ENCODE assay signal across 17 cellular contexts in genomic region chr15:48005921-48006541, GRCh38.
DNase-seq lines count a peak whose midpoint lies in the region; ATAC-seq and TF ChIP-seq lines count a peak whose summit lies in the region.
"Had no signal": no experiment of that assay in that cellular context is flagged by ENCODE, and none has a peak within 500 bp of the region (broad histone marks: within the 10 kb centered on the region; RNA-seq: fewer than 3 reads in every experiment).

No MANE protein-coding gene starts in this region.

- no peak overlapping the region for H3K4me3 ChIP-seq in dorsolateral prefrontal cortex

- CTCF ChIA-PET in activated CD4-positive, alpha-beta T cell treated with anti-CD3 and anti-CD28 coated beads, Interleukin-2, amount 10 ng/mL, durations not matched to agents 7 days and 5 days (lab: Charles Lee) = no interaction called here

- H3K9me3 Mint-ChIP-seq in activated CD4-positive, alpha-beta T cell treated with anti-CD3 and anti-CD28 coated beads, Interleukin-2, amount 10 ng/mL, durations not matched to agents 7 days and 5 days = no peaks in the 10 kb centered on the region
- peaks cover 0 to 4% of the 10 kb centered on the region in 2 donors for H3K9me3 Mint-ChIP-seq in stimulated activated naive B cell treated with anti-CD40 and anti-IgM and Interleukin-4, amounts not matched to agents 10 μg/mL and 1 μg/mL and 100 μg/mL, for 72 hours
- H3K9me3 Mint-ChIP-seq: activated naive CD8-positive, alpha-beta T cell treated with anti-CD3 and anti-CD28 coated beads, Interleukin-2, amount 10 ng/mL, durations not matched to agents 7 days and 5 days had no signal

- H3K4me1 Mint-ChIP-seq in activated CD4-positive, alpha-beta T cell treated with anti-CD3 and anti-CD28 coated beads, Interleukin-2, amount 10 ng/mL, durations not matched to agents 7 days and 5 days = no peaks in the 10 kb centered on the region
- peaks cover 12 to 18% of the 10 kb centered on the region in 2 donors for H3K4me1 Mint-ChIP-seq in stimulated activated naive B cell treated with anti-CD40 and anti-IgM and Interleukin-4, amounts not matched to agents 10 μg/mL and 1 μg/mL and 100 μg/mL, for 72 hours
- H3K4me1 Mint-ChIP-seq: activated CD8-positive, alpha-beta memory T cell treated with anti-CD3 and anti-CD28 coated beads, Interleukin-2, amount 10 ng/mL, durations not matched to agents 7 days and 5 days; activated naive CD8-positive, alpha-beta T cell treated with anti-CD3 and anti-CD28 coated beads, Interleukin-2, amount 10 ng/mL, durations not matched to agents 7 days and 5 days had no signal

- H3K27me3 ChIP-seq in dorsolateral prefrontal cortex = no peaks in the 10 kb centered on the region

- DNase-seq in EH (ENCODE audit: low read depth) = peak; percentile 13
- peak; percentile 95 for DNase-seq in SK-MEL-5 (ENCODE audit: low read depth, low spot score)
- DNase-seq in iPS DF 19.7 (ENCODE audit: low read depth, low spot score) = peak; percentile 12
- peak; percentile 9 for DNase-seq in retina
- no peak for DNase-seq in activated CD4-positive, alpha-beta T cell treated with anti-CD3 and anti-CD28 coated beads, Interleukin-2, amount 10 ng/mL, durations not matched to agents 7 days and 5 days
- DNase-seq in stimulated activated naive B cell treated with anti-CD40 and anti-IgM and Interleukin-4, amounts not matched to agents 10 μg/mL and 1 μg/mL and 100 μg/mL, for 72 hours = no peak
- no peak for DNase-seq in T-helper 1 cell
- DNase-seq in dorsolateral prefrontal cortex = no peak
- DNase-seq: activated CD8-positive, alpha-beta memory T cell treated with anti-CD3 and anti-CD28 coated beads, Interleukin-2, amount 10 ng/mL, durations not matched to agents 7 days and 5 days; activated naive CD8-positive, alpha-beta T cell treated with anti-CD3 and anti-CD28 coated beads, Interleukin-2, amount 10 ng/mL, durations not matched to agents 7 days and 5 days; GDM1; NCI-H774; nucleus accumbens; SHP77 had no signal

- POLR2A ChIA-PET in activated CD4-positive, alpha-beta T cell treated with anti-CD3 and anti-CD28 coated beads, Interleukin-2, amount 10 ng/mL, durations not matched to agents 7 days and 5 days (lab: Charles Lee) = no interaction called here

- intact Hi-C loops in dorsolateral prefrontal cortex (cut with DNase I) = no loop called here

- ATAC-seq in stimulated activated naive B cell treated with anti-CD40 and anti-IgM and Interleukin-4, amounts not matched to agents 10 μg/mL and 1 μg/mL and 100 μg/mL, for 72 hours (replicated peaks) = no peak
- ATAC-seq: activated CD8-positive, alpha-beta memory T cell treated with anti-CD3 and anti-CD28 coated beads, Interleukin-2, amount 10 ng/mL, durations not matched to agents 7 days and 5 days; HCT116; left lobe of liver had no signal

- no peak overlapping the region for H3K27ac Mint-ChIP-seq in activated CD4-positive, alpha-beta T cell treated with anti-CD3 and anti-CD28 coated beads, Interleukin-2, amount 10 ng/mL, durations not matched to agents 7 days and 5 days
- H3K27ac Mint-ChIP-seq in stimulated activated naive B cell treated with anti-CD40 and anti-IgM and Interleukin-4, amounts not matched to agents 10 μg/mL and 1 μg/mL and 100 μg/mL, for 72 hours = no peak overlapping the region
- H3K27ac Mint-ChIP-seq: activated CD8-positive, alpha-beta memory T cell treated with anti-CD3 and anti-CD28 coated beads, Interleukin-2, amount 10 ng/mL, durations not matched to agents 7 days and 5 days; activated naive CD8-positive, alpha-beta T cell treated with anti-CD3 and anti-CD28 coated beads, Interleukin-2, amount 10 ng/mL, durations not matched to agents 7 days and 5 days; B cell had no signal

- in situ Hi-C loops in SK-MEL-5 (cut with HindIII; ENCODE audit: low pct_unique_long_range_greater_than_20kb, low sequenced_read_pairs) = no loop called here

- TF ChIP-seq CTCF in dorsolateral prefrontal cortex (IDR thresholded peaks at IDR 0.05 in 54 of 56, conservative IDR thresholded peaks at IDR 0.05 in 2 of 56; ENCODE audit: low read depth in 1 of 56, partially characterized antibody in 56 of 56) = no peak

- no peaks in the 10 kb centered on the region for H3K27me3 Mint-ChIP-seq in activated CD4-positive, alpha-beta T cell treated with anti-CD3 and anti-CD28 coated beads, Interleukin-2, amount 10 ng/mL, durations not matched to agents 7 days and 5 days
- H3K27me3 Mint-ChIP-seq in stimulated activated naive B cell treated with anti-CD40 and anti-IgM and Interleukin-4, amounts not matched to agents 10 μg/mL and 1 μg/mL and 100 μg/mL, for 72 hours = peaks cover 0 to 15% of the 10 kb centered on the region in 2 donors
- H3K27me3 Mint-ChIP-seq: activated CD8-positive, alpha-beta memory T cell treated with anti-CD3 and anti-CD28 coated beads, Interleukin-2, amount 10 ng/mL, durations not matched to agents 7 days and 5 days had no signal

- H3K27ac ChIP-seq in dorsolateral prefrontal cortex = no peak overlapping the region

- no peaks in the 10 kb centered on the region for H3K36me3 Mint-ChIP-seq in activated CD4-positive, alpha-beta T cell treated with anti-CD3 and anti-CD28 coated beads, Interleukin-2, amount 10 ng/mL, durations not matched to agents 7 days and 5 days (ENCODE audit: low read depth)
- H3K36me3 Mint-ChIP-seq in stimulated activated naive B cell treated with anti-CD40 and anti-IgM and Interleukin-4, amounts not matched to agents 10 μg/mL and 1 μg/mL and 100 μg/mL, for 72 hours = no peaks in the 10 kb centered on the region
- H3K36me3 Mint-ChIP-seq: activated CD8-positive, alpha-beta memory T cell treated with anti-CD3 and anti-CD28 coated beads, Interleukin-2, amount 10 ng/mL, durations not matched to agents 7 days and 5 days; activated naive CD8-positive, alpha-beta T cell treated with anti-CD3 and anti-CD28 coated beads, Interleukin-2, amount 10 ng/mL, durations not matched to agents 7 days and 5 days had no signal

- no peak overlapping the region for H3K4me3 Mint-ChIP-seq in activated CD4-positive, alpha-beta T cell treated with anti-CD3 and anti-CD28 coated beads, Interleukin-2, amount 10 ng/mL, durations not matched to agents 7 days and 5 days
- no peak overlapping the region for H3K4me3 Mint-ChIP-seq in stimulated activated naive B cell treated with anti-CD40 and anti-IgM and Interleukin-4, amounts not matched to agents 10 μg/mL and 1 μg/mL and 100 μg/mL, for 72 hours
- H3K4me3 Mint-ChIP-seq: activated CD8-positive, alpha-beta memory T cell treated with anti-CD3 and anti-CD28 coated beads, Interleukin-2, amount 10 ng/mL, durations not matched to agents 7 days and 5 days; activated naive CD8-positive, alpha-beta T cell treated with anti-CD3 and anti-CD28 coated beads, Interleukin-2, amount 10 ng/mL, durations not matched to agents 7 days and 5 days; B cell had no signal

Comparison
In these comparisons a context has a peak if more than half of its experiments do, and no peak if none do; other contexts are left out.
1. DNase-seq: peak in EH (single experiment), SK-MEL-5 (single experiment), iPS DF 19.7 (single experiment) and retina (single experiment); none in activated CD4-positive, alpha-beta T cell treated with anti-CD3 and anti-CD28 coated beads, Interleukin-2, amount 10 ng/mL, durations not matched to agents 7 days and 5 days (single experiment), stimulated activated naive B cell treated with anti-CD40 and anti-IgM and Interleukin-4, amounts not matched to agents 10 μg/mL and 1 μg/mL and 100 μg/mL, for 72 hours (single experiment), T-helper 1 cell (0 of 5) and dorsolateral prefrontal cortex (0 of 10).